18 cellular contexts compared by ENCODE assay signal in the genomic region with DNA sequence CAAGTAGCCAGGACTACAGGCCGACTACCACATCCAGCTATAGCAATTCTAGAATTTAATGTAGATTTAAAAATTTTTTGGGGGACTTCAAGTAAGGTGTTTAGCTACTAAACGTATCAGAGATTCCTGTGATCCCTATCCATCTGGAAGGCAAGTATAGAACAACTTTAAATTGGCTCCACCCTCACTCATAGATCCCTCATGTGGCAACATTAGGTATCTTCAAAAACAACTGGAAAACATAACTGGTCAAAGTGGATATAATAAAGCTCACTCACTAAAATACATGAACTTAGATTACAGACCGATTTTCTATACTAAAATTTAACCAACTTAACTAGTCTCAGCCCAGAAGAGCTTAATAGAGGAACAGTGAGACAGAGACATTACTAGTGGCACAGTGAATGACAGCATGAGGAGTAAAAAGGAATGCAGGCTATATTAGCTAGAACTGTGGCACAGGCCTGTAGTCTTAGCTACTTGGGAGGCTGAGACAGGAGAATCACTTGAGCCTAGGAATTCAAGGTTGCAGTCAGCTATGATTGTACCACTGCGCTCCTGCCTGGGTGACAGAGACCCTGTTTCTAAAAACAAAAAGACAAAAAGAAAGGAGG. TPM values are rescaled to one million over a fixed set of nuclear protein-coding genes. Genes with fewer than 3 reads are reported as not detected.
DNase-seq lines count a peak whose midpoint lies in the region; ATAC-seq and TF ChIP-seq lines count a peak whose summit lies in the region.
"Had no signal": no experiment of that assay in that cellular context is flagged by ENCODE, and none has a peak within 500 bp of the region (broad histone marks: within the 10 kb centered on the region; RNA-seq: fewer than 3 reads in every experiment).

No MANE protein-coding gene starts in this region.

- peaks cover 25% of the 10 kb centered on the region for H3K36me3 Mint-ChIP-seq in CD4-positive, alpha-beta T cell (ENCODE audit: low read depth)
- peaks cover 20% of the 10 kb centered on the region for H3K36me3 Mint-ChIP-seq in T-cell
- H3K36me3 Mint-ChIP-seq in endothelial cell (ENCODE audit: low read depth, unreplicated experiment) = peaks cover 4% of the 10 kb centered on the region

- DNase-seq in DMS 273 (lab: John Stamatoyannopoulos, UW; ENCODE audit: unreplicated experiment) = peak; percentile 21
- DNase-seq in DMS 273 treated with DMSO at 0.1 percent for 48 hours (lab: John Stamatoyannopoulos, UW) = no peak
- DNase-seq in CD4-positive, alpha-beta T cell = no peak
- no peak for DNase-seq in T-cell
- DNase-seq in endothelial cell (ENCODE audit: low spot score) = no peak
- DNase-seq in kidney glomerular epithelial cell (lab: John Stamatoyannopoulos, UW) = no peak
- no peak for DNase-seq in HCEC 1CT
- no peak for DNase-seq in activated gamma-delta T cell treated with Interleukin-2 at 50 U/mL for 16 hours
- DNase-seq: BE2C; mesenchymal stem cell; NCI-H1930; NCI-H345; stimulated activated naive CD8-positive, alpha-beta T cell treated with anti-CD3 and anti-CD28 coated beads, Interleukin-15, amount 100 ng/mL, for 72 hours; upper lobe of left lung had no signal

- no peaks in the 10 kb centered on the region for H3K9me3 Mint-ChIP-seq in CD4-positive, alpha-beta T cell
- H3K9me3 Mint-ChIP-seq in T-cell (no peaks in the 10 kb centered on the region), endothelial cell (ENCODE audit: unreplicated experiment) (no peaks in the 10 kb centered on the region)
- H3K9me3 Mint-ChIP-seq: stimulated activated naive CD8-positive, alpha-beta T cell treated with anti-CD3 and anti-CD28 coated beads, Interleukin-15, amount 100 ng/mL, for 72 hours had no signal

- H3K4me1 Mint-ChIP-seq in CD4-positive, alpha-beta T cell (ENCODE audit: low read depth) = peaks cover 79% of the 10 kb centered on the region
- peaks cover 68 to 82% (median 74%) of the 10 kb centered on the region in 3 donors for H3K4me1 Mint-ChIP-seq in T-cell
- H3K4me1 Mint-ChIP-seq in endothelial cell (ENCODE audit: unreplicated experiment) = peaks cover 19% of the 10 kb centered on the region

- H3K9me3 ChIP-seq in CD4-positive, alpha-beta T cell (ENCODE audit: control insufficient read depth, low read length) = no peaks in the 10 kb centered on the region
- H3K9me3 ChIP-seq: BE2C, HAP-1, prostate gland, upper lobe of left lung had no signal

- TF ChIP-seq CTCF in CD4-positive, alpha-beta T cell (IDR thresholded peaks at IDR 0.05) = no peak
- no peak for TF ChIP-seq CTCF in endothelial cell (IDR thresholded peaks at IDR 0.05; ENCODE audit: unreplicated experiment)

- no peak for ATAC-seq in CD4-positive, alpha-beta T cell (ENCODE audit: poor library complexity)
- ATAC-seq in T-cell (replicated peaks in 1 of 4) = no peak
- ATAC-seq: stimulated activated naive CD8-positive, alpha-beta T cell treated with anti-CD3 and anti-CD28 coated beads, Interleukin-15, amount 100 ng/mL, for 72 hours had no signal

- no peak overlapping the region for H3K4me3 Mint-ChIP-seq in CD4-positive, alpha-beta T cell
- peak overlapping the region in 1 of 3 donors; percentile 13 for H3K4me3 Mint-ChIP-seq in T-cell
- no peak overlapping the region for H3K4me3 Mint-ChIP-seq in endothelial cell (ENCODE audit: unreplicated experiment)

- no peaks in the 10 kb centered on the region for H3K27me3 Mint-ChIP-seq in CD4-positive, alpha-beta T cell
- H3K27me3 Mint-ChIP-seq in T-cell (no peaks in the 10 kb centered on the region), endothelial cell (ENCODE audit: unreplicated experiment) (peaks cover under 1% of the 10 kb centered on the region)
- H3K27me3 Mint-ChIP-seq: stimulated activated naive CD8-positive, alpha-beta T cell treated with anti-CD3 and anti-CD28 coated beads, Interleukin-15, amount 100 ng/mL, for 72 hours had no signal

- peak overlapping the region; percentile 2 for H3K27ac Mint-ChIP-seq in CD4-positive, alpha-beta T cell
- H3K27ac Mint-ChIP-seq in T-cell (peak overlapping the region; percentile 7 to 36), endothelial cell (ENCODE audit: unreplicated experiment) (peak overlapping the region; percentile 39)

- POLR2A ChIA-PET in CD4-positive, alpha-beta T cell (lab: Charles Lee) = interaction anchor here (1.5 to 2.5 kb wide), 2 partner anchors 11 to 92 kb away, joined by 4 to 7 read pairs; partner anchors contain the start of gene FAM8A1
- POLR2A ChIA-PET in T-cell (lab: Charles Lee) = interaction anchor here in 1 of 2 donors (0.6 to 1.3 kb wide), 4 partner anchors 10 to 65 kb away, joined by 4 to 9 read pairs (median 4); no protein-coding TSS in a partner anchor

- H3K27me3 ChIP-seq in CD4-positive, alpha-beta T cell (ENCODE audit: control insufficient read depth, insufficient read depth, low read length) = no peaks in the 10 kb centered on the region
- H3K27me3 ChIP-seq: BE2C, upper lobe of left lung had no signal

- H3K27ac ChIP-seq in CD4-positive, alpha-beta T cell (ENCODE audit: low read depth, low read length) = no peak overlapping the region
- H3K27ac ChIP-seq: 22Rv1, prostate gland, skin epidermis, upper lobe of left lung had no signal

- CTCF ChIA-PET in CD4-positive, alpha-beta T cell (lab: Charles Lee) = interaction anchor here (1.4 to 2.0 kb wide), 3 partner anchors 10 to 108 kb away, joined by 3 to 25 read pairs (median 4); no protein-coding TSS in a partner anchor
- CTCF ChIA-PET in T-cell (lab: Charles Lee) = interaction anchor here in 1 of 2 donors (0.7 to 2.4 kb wide), 5 partner anchors 9 to 34 kb away, joined by 3 to 27 read pairs (median 4); no protein-coding TSS in a partner anchor

- intact Hi-C loops in CD4-positive, alpha-beta T cell (cut with DNase I, micrococcal nuclease) = no loop called here

RNA-seq across cellular contexts. Expression of gene NUP153, which starts 14.7 kb away (rescaled TPM):
- 10 to 100 TPM; 58.3 to 61.0 TPM for total RNA-seq in CD4-positive, alpha-beta T cell
- total RNA-seq in T-cell = 10 to 100 TPM; 46.4 to 58.5 (median 54.2) TPM
- 39.0 TPM for total RNA-seq in endothelial cell (ENCODE audit: unreplicated experiment)
